Comparison of ENCODE assay signal across 17 cellular contexts in genomic region chr9:101443358-101443757, GRCh38. TPM values are rescaled to one million over a fixed set of nuclear protein-coding genes. Genes with fewer than 3 reads are reported as not detected.
DNase-seq lines count a peak whose midpoint lies in the region; ATAC-seq and TF ChIP-seq lines count a peak whose summit lies in the region.
"Had no signal": no experiment of that assay in that cellular context is flagged by ENCODE, and none has a peak within 500 bp of the region (broad histone marks: within the 10 kb centered on the region; RNA-seq: fewer than 3 reads in every experiment).

No MANE protein-coding gene starts in this region.

- no peaks in the 10 kb centered on the region for H3K9me3 Mint-ChIP-seq in MCF 10A (ENCODE audit: unreplicated experiment)
- H3K9me3 Mint-ChIP-seq: activated T-helper 17 cell treated with anti-CD3 and anti-CD28 coated beads, Interleukin-2, amount 50 U/mL, for 72 hours; dendritic cell treated with granulocyte-macrophage colony-stimulating factor and Interleukin-4, amounts not matched to agents 40 ng/mL and 50 ng/mL, for 4 days had no signal

- H3K27me3 ChIP-seq in heart right ventricle (peaks cover 0 to 8% (median 0%) of the 10 kb centered on the region in 7 donors), A673 (replicated peaks; ENCODE audit: insufficient read depth, low read depth, low read length, poor library complexity) (peaks cover 49% of the 10 kb centered on the region), mesenchymal stem cell (ENCODE audit: control insufficient read depth in 1 of 2, insufficient read depth in 1 of 2, low read length in 2 of 2) (peaks cover 8 to 11% of the 10 kb centered on the region in 2 experiments)
- H3K27me3 ChIP-seq: BLaER1 treated with 17β-estradiol and CSF1 and Interleukin-3, amounts not matched to agents 10 nM and 100 nM had no signal

- peak; percentile 84 to 98 (median 94) for ATAC-seq in heart right ventricle
- ATAC-seq: activated T-helper 17 cell treated with anti-CD3 and anti-CD28 coated beads, Interleukin-2, amount 50 U/mL, for 72 hours had no signal

- peak overlapping the region in 9 of 10 donors; percentile 8 to 65 (median 46) for H3K27ac ChIP-seq in heart right ventricle
- H3K27ac ChIP-seq in A673 (ENCODE audit: low read depth, low read length, poor library complexity, severe bottlenecking), result no peak overlapping the region
- H3K27ac ChIP-seq in mesenchymal stem cell (ENCODE audit: low read length, poor library complexity, severe bottlenecking), result no peak overlapping the region
- H3K27ac ChIP-seq: BLaER1 treated with 17β-estradiol and CSF1 and Interleukin-3, amounts not matched to agents 10 nM and 100 nM; KMS-11 had no signal

- H3K4me2 ChIP-seq in mesenchymal stem cell (ENCODE audit: low read length, poor library complexity, severe bottlenecking), result no peak overlapping the region
- H3K4me2 ChIP-seq: BLaER1 treated with 17β-estradiol and CSF1 and Interleukin-3, amounts not matched to agents 10 nM and 100 nM; KMS-11 had no signal

- no peaks in the 10 kb centered on the region for H3K36me3 Mint-ChIP-seq in MCF 10A (ENCODE audit: insufficient read depth, unreplicated experiment)

- no peaks in the 10 kb centered on the region for H3K79me1 ChIP-seq in mesenchymal stem cell (replicated peaks; ENCODE audit: low read length, poor library complexity, severe bottlenecking)

- peaks cover 9% of the 10 kb centered on the region for H3K4me1 Mint-ChIP-seq in MCF 10A (ENCODE audit: insufficient read depth, unreplicated experiment)
- H3K4me1 Mint-ChIP-seq: activated T-helper 17 cell treated with anti-CD3 and anti-CD28 coated beads, Interleukin-2, amount 50 U/mL, for 72 hours had no signal

- H3K14ac ChIP-seq in mesenchymal stem cell (ENCODE audit: low read length in 2 of 2), result no peak overlapping the region

- no peak overlapping the region for H2AK5ac ChIP-seq in mesenchymal stem cell (ENCODE audit: low read length, severe bottlenecking)

- intact Hi-C loops in heart right ventricle (cut with DNase I) (loop anchor here in 2 of 10 donors (2.0 to 5.0 kb wide), 2 partner anchors 45 to 46 kb away; partner anchors contain the start of genes MRPL50 (in 2 of the 2) and ZNF189 (in 2 of the 2)), posterior cingulate gyrus (cut with DNase I) (no loop called here), A673 (cut with micrococcal nuclease; ENCODE audit: unreplicated experiment) (no loop called here), MCF 10A (cut with micrococcal nuclease) (no loop called here)

- POLR2A ChIA-PET in A673 (lab: Charles Lee; ENCODE audit: low non-redundant PET), result no interaction called here
- POLR2A ChIA-PET in MCF 10A (lab: Yijun Ruan, JAX), result no interaction called here

- H4K8ac ChIP-seq in mesenchymal stem cell (ENCODE audit: low read length), result no peak overlapping the region

- no peak overlapping the region for H2BK15ac ChIP-seq in mesenchymal stem cell (ENCODE audit: low read depth, poor library complexity, severe bottlenecking)

- H2BK120ac ChIP-seq in mesenchymal stem cell (ENCODE audit: low read depth, low read length), result no peak overlapping the region

- H3K4ac ChIP-seq in mesenchymal stem cell (ENCODE audit: low read depth in 1 of 2, low read length in 2 of 2), result no peak overlapping the region

- H3K9me3 ChIP-seq in heart right ventricle (no peaks in the 10 kb centered on the region), A673 (ENCODE audit: low read depth, low read length, poor library complexity, severe bottlenecking) (no peaks in the 10 kb centered on the region), mesenchymal stem cell (ENCODE audit: control insufficient read depth, low read length) (no peaks in the 10 kb centered on the region)
- H3K9me3 ChIP-seq: BLaER1 treated with 17β-estradiol and CSF1 and Interleukin-3, amounts not matched to agents 10 nM and 100 nM had no signal

- H3K4me3 Mint-ChIP-seq in MCF 10A (ENCODE audit: unreplicated experiment), result no peak overlapping the region
- H3K4me3 Mint-ChIP-seq: activated T-helper 17 cell treated with anti-CD3 and anti-CD28 coated beads, Interleukin-2, amount 50 U/mL, for 72 hours; dendritic cell treated with granulocyte-macrophage colony-stimulating factor and Interleukin-4, amounts not matched to agents 40 ng/mL and 50 ng/mL, for 4 days had no signal

- H4K91ac ChIP-seq in mesenchymal stem cell (ENCODE audit: low read length), result no peak overlapping the region

- H2BK5ac ChIP-seq in mesenchymal stem cell (ENCODE audit: low read depth, low read length, poor library complexity, severe bottlenecking), result no peak overlapping the region

- peaks cover 31% of the 10 kb centered on the region for H3K27me3 Mint-ChIP-seq in MCF 10A (ENCODE audit: insufficient read depth, unreplicated experiment)

- H3K36me3 ChIP-seq in heart right ventricle (no peaks in the 10 kb centered on the region), A673 (ENCODE audit: insufficient read depth, low read length, poor library complexity, severe bottlenecking) (no peaks in the 10 kb centered on the region), mesenchymal stem cell (ENCODE audit: control insufficient read depth in 1 of 2, insufficient read depth in 2 of 2, low read depth in 1 of 2, low read length in 2 of 2) (no peaks in the 10 kb centered on the region)
- H3K36me3 ChIP-seq: BLaER1 treated with 17β-estradiol and CSF1 and Interleukin-3, amounts not matched to agents 10 nM and 100 nM had no signal

- TF ChIP-seq CTCF in heart right ventricle (IDR thresholded peaks at IDR 0.05) (no peak), A673 (conservative IDR thresholded peaks at IDR 0.05; ENCODE audit: low read depth, low read length) (no peak), MCF 10A (IDR thresholded peaks at IDR 0.05; ENCODE audit: unreplicated experiment) (no peak)

- H3K4me3 ChIP-seq in heart right ventricle, result no peak overlapping the region
- no peak overlapping the region for H3K4me3 ChIP-seq in A673 (ENCODE audit: low read depth, low read length, poor library complexity, severe bottlenecking)
- no peak overlapping the region for H3K4me3 ChIP-seq in mesenchymal stem cell (ENCODE audit: insufficient read depth in 1 of 2, low read depth in 1 of 2, low read length in 2 of 2)
- H3K4me3 ChIP-seq: BLaER1 treated with 17β-estradiol and CSF1 and Interleukin-3, amounts not matched to agents 10 nM and 100 nM had no signal

- H2AFZ ChIP-seq in mesenchymal stem cell (ENCODE audit: low read depth, low read length), result no peak overlapping the region

- 45 to 48% methylated on average over 8 of the region's 8 CpGs for WGBS in heart right ventricle, 2 donors
- 52% methylated on average over 8 of the region's 8 CpGs for WGBS in mesenchymal stem cell

- BruUV-seq in A673 (replicated peaks; lab: Mats Ljungman, UMichigan) (no TSS peak), MCF 10A (replicated peaks; lab: Mats Ljungman, UMichigan) (no TSS peak)

- no peak overlapping the region for H3K9ac ChIP-seq in mesenchymal stem cell (ENCODE audit: low read length)
- H3K9ac ChIP-seq: BLaER1 treated with 17β-estradiol and CSF1 and Interleukin-3, amounts not matched to agents 10 nM and 100 nM; KMS-11 had no signal

- no peak overlapping the region for H2BK12ac ChIP-seq in mesenchymal stem cell (ENCODE audit: low read length in 2 of 2)

- no peak overlapping the region for H3K27ac Mint-ChIP-seq in MCF 10A (ENCODE audit: low read depth, unreplicated experiment)
- H3K27ac Mint-ChIP-seq: activated T-helper 17 cell treated with anti-CD3 and anti-CD28 coated beads, Interleukin-2, amount 50 U/mL, for 72 hours; dendritic cell treated with granulocyte-macrophage colony-stimulating factor and Interleukin-4, amounts not matched to agents 40 ng/mL and 50 ng/mL, for 4 days had no signal

- CTCF ChIA-PET in A673 (lab: Charles Lee), result no interaction called here
- CTCF ChIA-PET in MCF 10A (lab: Yijun Ruan, JAX), result interaction anchor here (0.6 to 3.2 kb wide), 3 partner anchors 12 to 1202 kb away, joined by 3 to 27 read pairs (median 4); no protein-coding TSS in a partner anchor

- no peak overlapping the region for H3K18ac ChIP-seq in mesenchymal stem cell (ENCODE audit: low read depth in 1 of 2, low read length in 2 of 2)

- DNase-seq in NCI-H146 (lab: John Stamatoyannopoulos, UW) (peak; percentile 64), NCI-H774 (lab: John Stamatoyannopoulos, UW) (peak; percentile 35), heart right ventricle (peak; percentile 55 to 81), posterior cingulate gyrus (peak in 8 of 10 donors; percentile 26 to 91 (median 52)), A673 (ENCODE audit: low spot score) (no peak), mesenchymal stem cell (no peak), dermis blood vessel endothelial cell (no peak), MCF 10A (ENCODE audit: unreplicated experiment) (no peak)
- DNase-seq: activated CD4-positive, alpha-beta T cell treated with anti-CD3 and anti-CD28 coated beads, Interleukin-2, amount 50 U/mL, for 48 hours; EL; SHP77 treated with DMSO at 0.1 percent for 48 hours; stimulated activated naive CD4-positive, alpha-beta T cell treated with Interleukin-2 at 50 U/mL for 16 hours had no signal

- H3K4me1 ChIP-seq in heart right ventricle (peaks cover 0 to 21% (median 7%) of the 10 kb centered on the region in 9 donors), A673 (ENCODE audit: insufficient read depth, low read length, poor library complexity, severe bottlenecking) (no peaks in the 10 kb centered on the region), mesenchymal stem cell (ENCODE audit: control insufficient read depth, insufficient read depth, low read depth, low read length) (no peaks in the 10 kb centered on the region)

- no peak overlapping the region for H3K23ac ChIP-seq in mesenchymal stem cell (ENCODE audit: low read length in 2 of 2)

RNA-seq across cellular contexts. Expression of gene ALDOB, which starts 7.8 kb away (rescaled TPM):
- total RNA-seq in heart right ventricle, result 1 to 10 TPM in 1 of 10 donors, under 1 TPM in 7, not detected in 2; 0.19 to 1.4 (median 0.46) TPM
- polyA plus RNA-seq in heart right ventricle, result under 1 TPM; 0.17 to 0.44 TPM
- not detected in 2 replicates for total RNA-seq in A673 (2021)
- polyA plus RNA-seq in mesenchymal stem cell (2013, experiment 1 of 2), result not detected
- polyA plus RNA-seq in mesenchymal stem cell (2013, experiment 2 of 2), result 0.03 TPM
- under 0.01 TPM in 1 of 2 replicates, not detected in the other for total RNA-seq in dermis blood vessel endothelial cell
- not detected in 2 replicates for total RNA-seq in MCF 10A (2022)
- total RNA-seq: activated T-helper 17 cell treated with anti-CD3 and anti-CD28 coated beads, Interleukin-2, amount 50 U/mL, for 72 hours; NCI-H460 had no signal

RNA-seq across cellular contexts. Expression of gene ZNF189, which starts 44.7 kb away (rescaled TPM):
- total RNA-seq in heart right ventricle (10 to 100 TPM; 16.3 to 28.0 (median 20.5) TPM), A673 (2021) (16.8 and 17.6 TPM in 2 replicates), dermis blood vessel endothelial cell (31.3 and 33.8 TPM in 2 replicates), MCF 10A (2022) (17.4 and 20.4 TPM in 2 replicates)
- polyA plus RNA-seq in heart right ventricle, result 10 to 100 TPM; 10.9 to 16.6 TPM
- 5.5 TPM for polyA plus RNA-seq in mesenchymal stem cell (2013, experiment 1 of 2)
- polyA plus RNA-seq in mesenchymal stem cell (2013, experiment 2 of 2), result 5.8 TPM

RNA-seq across cellular contexts. Expression of gene MRPL50, which starts 44.9 kb away (rescaled TPM):
- total RNA-seq in heart right ventricle, result 10 to 100 TPM; 12.2 to 20.6 (median 16.6) TPM
- 10 to 100 TPM in 1 of 2 donors, 1 to 10 TPM in 1; 9.0 to 10.5 TPM for polyA plus RNA-seq in heart right ventricle
- total RNA-seq in A673 (2021), result 15.4 and 17.0 TPM in 2 replicates
- polyA plus RNA-seq in mesenchymal stem cell (2013, experiment 1 of 2), result 10.3 TPM
- 10.9 TPM for polyA plus RNA-seq in mesenchymal stem cell (2013, experiment 2 of 2)
- 15.5 and 19.4 TPM in 2 replicates for total RNA-seq in dermis blood vessel endothelial cell
- 15.4 and 16.9 TPM in 2 replicates for total RNA-seq in MCF 10A (2022)

RNA-seq across cellular contexts. Expression of gene BAAT, which starts 58.6 kb away (rescaled TPM):
- under 1 TPM in 5 of 10 donors, not detected in 5; 0.06 to 0.15 (median 0.07) TPM for total RNA-seq in heart right ventricle
- polyA plus RNA-seq in heart right ventricle, result under 1 TPM; 0.03 to 0.15 TPM
- 0.09 and 0.17 TPM in 2 replicates for total RNA-seq in A673 (2021)
- polyA plus RNA-seq in mesenchymal stem cell (2013, experiment 1 of 2), result 0.03 TPM
- 0.01 TPM for polyA plus RNA-seq in mesenchymal stem cell (2013, experiment 2 of 2)
- not detected in 2 replicates for total RNA-seq in dermis blood vessel endothelial cell
- total RNA-seq in MCF 10A (2022), result 0.14 and 0.15 TPM in 2 replicates

Comparison
In these comparisons a context has a peak if more than half of its experiments do, and no peak if none do; other contexts are left out.
1. DNase-seq: peak in NCI-H146 (single experiment), NCI-H774 (single experiment), heart right ventricle (2 of 2) and posterior cingulate gyrus (8 of 10); none in A673 (single experiment), mesenchymal stem cell (single experiment), dermis blood vessel endothelial cell (single experiment) and MCF 10A (single experiment).
2. H3K27ac ChIP-seq: peak in heart right ventricle (9 of 10); none in A673 (single experiment) and mesenchymal stem cell (single experiment).